Comparison of ENCODE assay signal across 8 cellular contexts in the genomic region with DNA sequence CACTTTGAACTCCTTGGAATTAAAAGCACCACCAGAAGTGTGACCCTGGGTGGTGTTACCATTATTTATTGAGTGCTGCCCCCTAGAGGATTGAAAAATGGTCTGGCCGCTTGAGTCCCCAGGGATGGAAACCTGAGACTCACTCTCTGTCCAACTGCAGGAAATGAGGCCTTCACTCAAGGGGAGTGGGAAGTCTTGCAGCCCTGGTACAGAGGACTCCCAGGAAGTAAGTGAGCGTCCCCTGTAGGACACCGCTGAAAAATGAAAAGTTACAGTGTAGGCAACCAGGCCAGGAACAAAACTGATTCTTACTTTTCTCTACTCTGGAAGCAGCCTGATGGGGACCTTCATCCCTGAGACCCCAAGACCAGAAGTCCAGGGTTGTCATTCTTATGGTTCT. TPM values are rescaled to one million over a fixed set of nuclear protein-coding genes. Genes with fewer than 3 reads are reported as not detected.
DNase-seq lines count a peak whose midpoint lies in the region; ATAC-seq, FAIRE-seq and TF ChIP-seq lines count a peak whose summit lies in the region.

No MANE protein-coding gene starts in this region.

- ATAC-seq in HG02973 (IDR thresholded peaks at IDR 0.05; ENCODE audit: unreplicated experiment), result peak; percentile 60
- ATAC-seq in left colon, result peak; percentile 47
- ATAC-seq in stimulated activated naive CD8-positive, alpha-beta T cell treated with anti-CD3 and anti-CD28 coated beads, Interleukin-15, amount 100 ng/mL, for 72 hours, result peak; percentile 58

- DNase-seq in AG09319 (ENCODE audit: extremely low read depth, low read depth), result no peak
- no peak for DNase-seq in GM18507 (ENCODE audit: extremely low spot score, insufficient read length, low read depth)
- DNase-seq in NCI-H1694 treated with DMSO at 0.1 percent for 48 hours (lab: John Stamatoyannopoulos, UW), result peak; percentile 60
- peak; percentile 44 to 75 for DNase-seq in SW 1271 (lab: John Stamatoyannopoulos, UW)
- DNase-seq in breast epithelium (ENCODE audit: low spot score in 2 of 2), result no peak
- peak in 1 of 2 donors; percentile 51 for DNase-seq in left colon
- peak; percentile 47 to 53 for DNase-seq in stimulated activated naive CD8-positive, alpha-beta T cell treated with anti-CD3 and anti-CD28 coated beads, Interleukin-15, amount 100 ng/mL, for 72 hours

- H3K36me3 ChIP-seq in breast epithelium, result no peaks in the 10 kb centered on the region

- intact Hi-C loops in breast epithelium (cut with DNase I; ENCODE audit: low total_unique reads), result no loop called here
- intact Hi-C loops in left colon (cut with DNase I, micrococcal nuclease), result no loop called here

- no peak overlapping the region for H3K27ac Mint-ChIP-seq in stimulated activated naive CD8-positive, alpha-beta T cell treated with anti-CD3 and anti-CD28 coated beads, Interleukin-15, amount 100 ng/mL, for 72 hours

- H3K4me1 Mint-ChIP-seq in stimulated activated naive CD8-positive, alpha-beta T cell treated with anti-CD3 and anti-CD28 coated beads, Interleukin-15, amount 100 ng/mL, for 72 hours, result peaks cover 46% of the 10 kb centered on the region

- no peak for TF ChIP-seq POLR2A in breast epithelium (IDR thresholded peaks at IDR 0.05)

- no peaks in the 10 kb centered on the region for H3K9me3 Mint-ChIP-seq in stimulated activated naive CD8-positive, alpha-beta T cell treated with anti-CD3 and anti-CD28 coated beads, Interleukin-15, amount 100 ng/mL, for 72 hours

- TF ChIP-seq CTCF in AG09319 (IDR thresholded peaks at IDR 0.05; ENCODE audit: low read depth, low read length) (peak; percentile 61), breast epithelium (IDR thresholded peaks at IDR 0.05) (peak in 2 of 3 donors; percentile 27 to 44)

- peak; percentile 90 for FAIRE-seq in GM18507 (lab: Jason Lieb, UNC)

- no peaks in the 10 kb centered on the region for H3K4me1 ChIP-seq in breast epithelium

- peaks cover 55% of the 10 kb centered on the region for H3K27me3 Mint-ChIP-seq in stimulated activated naive CD8-positive, alpha-beta T cell treated with anti-CD3 and anti-CD28 coated beads, Interleukin-15, amount 100 ng/mL, for 72 hours

- H3K27me3 ChIP-seq in breast epithelium, result peaks cover 0 to 16% of the 10 kb centered on the region in 2 donors

- no peak overlapping the region for H3K27ac ChIP-seq in breast epithelium

- no peak overlapping the region for H3K4me3 Mint-ChIP-seq in stimulated activated naive CD8-positive, alpha-beta T cell treated with anti-CD3 and anti-CD28 coated beads, Interleukin-15, amount 100 ng/mL, for 72 hours

- H3K9me3 ChIP-seq in breast epithelium, result no peaks in the 10 kb centered on the region

- H3K4me3 ChIP-seq in breast epithelium, result no peak overlapping the region

RNA-seq across cellular contexts. Expression of a gene that starts 2.2 kb away (rescaled TPM):
- total RNA-seq in breast epithelium, result 10 to 100 TPM; 18.4 to 32.0 (median 23.9) TPM
- total RNA-seq in left colon, result 10 to 100 TPM in 1 of 2 donors, 1 to 10 TPM in 1; 3.8 to 42.6 TPM

Comparison
In these comparisons a context has a peak if more than half of its experiments do, and no peak if none do; other contexts are left out.
1. DNase-seq: peak in NCI-H1694 treated with DMSO at 0.1 percent for 48 hours (single experiment), SW 1271 (2 of 2) and stimulated activated naive CD8-positive, alpha-beta T cell treated with anti-CD3 and anti-CD28 coated beads, Interleukin-15, amount 100 ng/mL, for 72 hours (2 of 2); none in AG09319 (single experiment), GM18507 (single experiment) and breast epithelium (0 of 2).
2. Peak in every context shown above with its lines, with median percentiles within 50 percentile points of each other: ATAC-seq.